Comparison of ENCODE assay signal across 8 cellular contexts in genomic region chr14:58950555-58950954, GRCh38.
"Had no signal": no experiment of that assay in that cellular context is flagged by ENCODE, and none has a peak within 500 bp of the region (broad histone marks: within the 10 kb centered on the region; RNA-seq: fewer than 3 reads in every experiment).

No MANE protein-coding gene starts in this region.

- H3K27ac ChIP-seq: HL-60 had no signal

- FAIRE-seq: K562 had no signal

- DNase-seq: GOT3, H7, HFFc6, IMR-90, KG1 had no signal

- H3K4me3 ChIP-seq: HAP-1, K562 had no signal

- H3K9me3 ChIP-seq: HAP-1 had no signal

- H3K36me3 ChIP-seq: HAP-1 had no signal

- H3K4me1 ChIP-seq: HAP-1 had no signal

- ATAC-seq: K562 had no signal
